ENCODE assay signal across 8 cellular contexts in genomic region chr19:40433391-40434216, GRCh38. TPM values are rescaled to one million over a fixed set of nuclear protein-coding genes. Genes with fewer than 3 reads are reported as not detected.
DNase-seq lines count a peak whose midpoint lies in the region; ATAC-seq and TF ChIP-seq lines count a peak whose summit lies in the region.

No MANE protein-coding gene starts in this region.

- peak; percentile 16 for DNase-seq in GF-D8 (lab: John Stamatoyannopoulos, UW)
- peak; percentile 58 to 89 for DNase-seq in NCI-H526 (lab: John Stamatoyannopoulos, UW)
- DNase-seq in activated CD4-positive, alpha-beta T cell treated with anti-CD3 and anti-CD28 coated beads, Interleukin-2, amount 50 U/mL, for 48 hours, result peak; percentile 47 to 68
- peak; percentile 83 to 97 for DNase-seq in lower leg skin (ENCODE audit: low spot score in 2 of 2)
- DNase-seq in stimulated activated CD4-positive, alpha-beta T cell treated with anti-CD3 and anti-CD28 coated beads, Interleukin-4, amount 100 ng/mL, for 4 hours, result peak; percentile 35 to 37
- DNase-seq in GM19240 (ENCODE audit: insufficient read length, low spot score), result no peak

- H3K4me1 ChIP-seq in ectodermal cell (ENCODE audit: control insufficient read depth, insufficient read depth, low read length), result peaks cover 4% of the 10 kb centered on the region

- no peak for TF ChIP-seq POLR2A in lower leg skin (IDR thresholded peaks at IDR 0.05)

- no peak for TF ChIP-seq CTCF in lower leg skin (IDR thresholded peaks at IDR 0.05)

- peak overlapping the region; percentile 89 for H3K27ac ChIP-seq in ectodermal cell (ENCODE audit: insufficient read depth, low read depth, low read length, poor library complexity, severe bottlenecking)

- WGBS in ectodermal cell, 2 experiments, result 5% methylated on average over 50 of the region's 50 CpGs
- 1 to 3% methylated on average over 22 to 48 of the region's 50 CpGs for WGBS in lower leg skin, 2 donors

- peak; percentile 53 for ATAC-seq in HG03095 (IDR thresholded peaks at IDR 0.05; ENCODE audit: unreplicated experiment)

- H3K9me3 ChIP-seq in ectodermal cell (ENCODE audit: control insufficient read depth, low read length), result no peaks in the 10 kb centered on the region

- H3K36me3 ChIP-seq in ectodermal cell (ENCODE audit: control insufficient read depth, insufficient read depth, low read length), result no peaks in the 10 kb centered on the region

- H3K4me3 ChIP-seq in ectodermal cell (ENCODE audit: insufficient read depth, low read depth, low read length) (peak overlapping the region; percentile 32), lower leg skin (ENCODE audit: low read depth, poor library complexity, severe bottlenecking) (peak overlapping the region; percentile 4)

- intact Hi-C loops in lower leg skin (cut with DNase I; ENCODE audit: low total_unique reads), result no loop called here

- H3K27me3 ChIP-seq in ectodermal cell (ENCODE audit: control insufficient read depth, insufficient read depth, low read length, poor library complexity, severe bottlenecking), result no peaks in the 10 kb centered on the region

RNA-seq across cellular contexts. Expression of gene SERTAD1, which starts 7.8 kb away (rescaled TPM):
- polyA plus RNA-seq in ectodermal cell (2013, experiment 1 of 4), result 5.3 TPM
- polyA plus RNA-seq in ectodermal cell (2013, experiment 2 of 4), result 4.8 TPM
- polyA plus RNA-seq in ectodermal cell (2013, experiment 3 of 4), result 5.5 TPM
- 4.9 TPM for polyA plus RNA-seq in ectodermal cell (2013, experiment 4 of 4)
- total RNA-seq in lower leg skin, result 10 to 100 TPM; 17.3 to 45.7 (median 26.6) TPM

RNA-seq across cellular contexts. Expression of gene SERTAD3, which starts 10.5 kb away (rescaled TPM):
- polyA plus RNA-seq in ectodermal cell (2013, experiment 1 of 4), result 29.9 TPM
- 30.2 TPM for polyA plus RNA-seq in ectodermal cell (2013, experiment 2 of 4)
- 25.1 TPM for polyA plus RNA-seq in ectodermal cell (2013, experiment 3 of 4)
- 31.5 TPM for polyA plus RNA-seq in ectodermal cell (2013, experiment 4 of 4)
- 10 to 100 TPM; 20.5 to 26.5 (median 25.0) TPM for total RNA-seq in lower leg skin

RNA-seq across cellular contexts. Expression of gene PRX, which starts 20.4 kb away (rescaled TPM):
- polyA plus RNA-seq in ectodermal cell (2013, experiment 1 of 4), result 6.3 TPM
- 5.5 TPM for polyA plus RNA-seq in ectodermal cell (2013, experiment 2 of 4)
- polyA plus RNA-seq in ectodermal cell (2013, experiment 3 of 4), result 5.7 TPM
- polyA plus RNA-seq in ectodermal cell (2013, experiment 4 of 4), result 5.8 TPM
- 1 to 10 TPM; 2.5 to 7.3 (median 5.6) TPM for total RNA-seq in lower leg skin

RNA-seq across cellular contexts. Expression of gene BLVRB, which starts 31.9 kb away (rescaled TPM):
- 22.4 TPM for polyA plus RNA-seq in ectodermal cell (2013, experiment 1 of 4)
- 24.3 TPM for polyA plus RNA-seq in ectodermal cell (2013, experiment 2 of 4)
- polyA plus RNA-seq in ectodermal cell (2013, experiment 3 of 4), result 21.1 TPM
- polyA plus RNA-seq in ectodermal cell (2013, experiment 4 of 4), result 20.8 TPM
- total RNA-seq in lower leg skin, result 100 to 1,000 TPM; 139 to 161 (median 154) TPM

RNA-seq across cellular contexts. Expression of gene SPTBN4, which starts 33.2 kb away (rescaled TPM):
- polyA plus RNA-seq in ectodermal cell (2013, experiment 1 of 4), result 3.9 TPM
- polyA plus RNA-seq in ectodermal cell (2013, experiment 2 of 4), result 3.7 TPM
- polyA plus RNA-seq in ectodermal cell (2013, experiment 3 of 4), result 2.8 TPM
- 4.3 TPM for polyA plus RNA-seq in ectodermal cell (2013, experiment 4 of 4)
- 1 to 10 TPM in 3 of 4 donors, under 1 TPM in 1; 0.25 to 2.2 (median 1.6) TPM for total RNA-seq in lower leg skin
